ENCODE assay signal across 12 cellular contexts in genomic region chr12:60148109-60148508, GRCh38.
DNase-seq lines count a peak whose midpoint lies in the region; ATAC-seq and TF ChIP-seq lines count a peak whose summit lies in the region.
"Had no signal": no experiment of that assay in that cellular context is flagged by ENCODE, and none has a peak within 500 bp of the region (broad histone marks: within the 10 kb centered on the region; RNA-seq: fewer than 3 reads in every experiment).

No MANE protein-coding gene starts in this region.

- no peaks in the 10 kb centered on the region for H3K9me3 ChIP-seq in CD4-positive, alpha-beta T cell (ENCODE audit: control insufficient read depth, low read length)
- H3K9me3 ChIP-seq: esophagus squamous epithelium, tibial artery had no signal

- POLR2A ChIA-PET in RWPE1 (lab: Yijun Ruan, JAX; ENCODE audit: low non-redundant PET) = no interaction called here
- POLR2A ChIA-PET in CD4-positive, alpha-beta T cell (lab: Charles Lee) = no interaction called here

- H3K4me3 Mint-ChIP-seq in osteocyte (ENCODE audit: unreplicated experiment) = no peak overlapping the region
- H3K4me3 Mint-ChIP-seq in stimulated activated effector memory CD8-positive, alpha-beta T cell treated with anti-CD3 and anti-CD28 coated beads, Interleukin-12 subunit alpha, Interleukin-12 subunit beta, amount 100 ng/mL, for 72 hours = no peak overlapping the region
- no peak overlapping the region for H3K4me3 Mint-ChIP-seq in CD4-positive, alpha-beta T cell

- no peaks in the 10 kb centered on the region for H3K27me3 Mint-ChIP-seq in osteocyte (ENCODE audit: unreplicated experiment)
- no peaks in the 10 kb centered on the region for H3K27me3 Mint-ChIP-seq in CD4-positive, alpha-beta T cell

- H3K27ac ChIP-seq in RWPE1 = no peak overlapping the region
- H3K27ac ChIP-seq in CD4-positive, alpha-beta T cell (ENCODE audit: low read depth, low read length) = no peak overlapping the region
- H3K27ac ChIP-seq: tibial artery had no signal

- H3K27me3 ChIP-seq in CD4-positive, alpha-beta T cell (ENCODE audit: control insufficient read depth, insufficient read depth, low read length) = no peaks in the 10 kb centered on the region
- H3K27me3 ChIP-seq: esophagus squamous epithelium, tibial artery had no signal

- intact Hi-C loops in CD4-positive, alpha-beta T cell (cut with DNase I, micrococcal nuclease) = no loop called here

- CTCF ChIA-PET in RWPE1 (lab: Yijun Ruan, JAX) = interaction anchor here (0.6 kb wide), 1 partner anchor 21 kb away, joined by 4 read pairs; no protein-coding TSS in a partner anchor
- CTCF ChIA-PET in CD4-positive, alpha-beta T cell (lab: Charles Lee) = no interaction called here

- peak overlapping the region; percentile 85 for H3K27ac Mint-ChIP-seq in osteocyte (ENCODE audit: unreplicated experiment)
- no peak overlapping the region for H3K27ac Mint-ChIP-seq in stimulated activated effector memory CD8-positive, alpha-beta T cell treated with anti-CD3 and anti-CD28 coated beads, Interleukin-12 subunit alpha, Interleukin-12 subunit beta, amount 100 ng/mL, for 72 hours
- H3K27ac Mint-ChIP-seq in CD4-positive, alpha-beta T cell = no peak overlapping the region

- TF ChIP-seq CTCF in RWPE1 (conservative IDR thresholded peaks at IDR 0.05; ENCODE audit: low read depth) = no peak
- TF ChIP-seq CTCF in osteocyte (IDR thresholded peaks at IDR 0.05) = no peak
- TF ChIP-seq CTCF in CD4-positive, alpha-beta T cell (IDR thresholded peaks at IDR 0.05) = no peak

- DNase-seq in ELR (ENCODE audit: low read depth) (peak; percentile 93), RWPE1 (ENCODE audit: low spot score) (peak; percentile 21), osteocyte (ENCODE audit: extremely low spot score, unreplicated experiment) (no peak)
- DNase-seq in stimulated activated effector memory CD8-positive, alpha-beta T cell treated with anti-CD3 and anti-CD28 coated beads, Interleukin-12 subunit alpha, Interleukin-12 subunit beta, amount 100 ng/mL, for 72 hours (ENCODE audit: low spot score in 2 of 2) = no peak
- no peak for DNase-seq in CD4-positive, alpha-beta T cell
- DNase-seq: anterior cingulate cortex, DMS 273 treated with DMSO at 0.1 percent for 48 hours, esophagus squamous epithelium, tibial artery had no signal

- H3K4me1 Mint-ChIP-seq in osteocyte (ENCODE audit: unreplicated experiment) = peaks cover 56% of the 10 kb centered on the region
- no peaks in the 10 kb centered on the region for H3K4me1 Mint-ChIP-seq in stimulated activated effector memory CD8-positive, alpha-beta T cell treated with anti-CD3 and anti-CD28 coated beads, Interleukin-12 subunit alpha, Interleukin-12 subunit beta, amount 100 ng/mL, for 72 hours
- H3K4me1 Mint-ChIP-seq in CD4-positive, alpha-beta T cell (ENCODE audit: low read depth) = no peaks in the 10 kb centered on the region

- ATAC-seq in esophagus mucosa = peak; percentile 75
- no peak for ATAC-seq in GM21786 (IDR thresholded peaks at IDR 0.05; ENCODE audit: unreplicated experiment)
- no peak for ATAC-seq in stimulated activated effector memory CD8-positive, alpha-beta T cell treated with anti-CD3 and anti-CD28 coated beads, Interleukin-12 subunit alpha, Interleukin-12 subunit beta, amount 100 ng/mL, for 72 hours
- ATAC-seq in CD4-positive, alpha-beta T cell (ENCODE audit: poor library complexity) = no peak
- ATAC-seq in GM19463 (IDR thresholded peaks at IDR 0.05; ENCODE audit: unreplicated experiment) = no peak

- H3K9me3 Mint-ChIP-seq in osteocyte (ENCODE audit: unreplicated experiment) = peaks cover 6% of the 10 kb centered on the region
- peaks cover 11% of the 10 kb centered on the region for H3K9me3 Mint-ChIP-seq in stimulated activated effector memory CD8-positive, alpha-beta T cell treated with anti-CD3 and anti-CD28 coated beads, Interleukin-12 subunit alpha, Interleukin-12 subunit beta, amount 100 ng/mL, for 72 hours
- no peaks in the 10 kb centered on the region for H3K9me3 Mint-ChIP-seq in CD4-positive, alpha-beta T cell

- peaks cover 3% of the 10 kb centered on the region for H3K36me3 Mint-ChIP-seq in osteocyte (ENCODE audit: unreplicated experiment)
- H3K36me3 Mint-ChIP-seq in stimulated activated effector memory CD8-positive, alpha-beta T cell treated with anti-CD3 and anti-CD28 coated beads, Interleukin-12 subunit alpha, Interleukin-12 subunit beta, amount 100 ng/mL, for 72 hours = no peaks in the 10 kb centered on the region
- no peaks in the 10 kb centered on the region for H3K36me3 Mint-ChIP-seq in CD4-positive, alpha-beta T cell (ENCODE audit: low read depth)

Comparison
In these comparisons a context has a peak if more than half of its experiments do, and no peak if none do; other contexts are left out.
1. DNase-seq: peak in ELR (single experiment) and RWPE1 (single experiment); none in osteocyte (single experiment), stimulated activated effector memory CD8-positive, alpha-beta T cell treated with anti-CD3 and anti-CD28 coated beads, Interleukin-12 subunit alpha, Interleukin-12 subunit beta, amount 100 ng/mL, for 72 hours (0 of 2) and CD4-positive, alpha-beta T cell (0 of 10).